9 cellular contexts compared by ENCODE assay signal in the genomic region with DNA sequence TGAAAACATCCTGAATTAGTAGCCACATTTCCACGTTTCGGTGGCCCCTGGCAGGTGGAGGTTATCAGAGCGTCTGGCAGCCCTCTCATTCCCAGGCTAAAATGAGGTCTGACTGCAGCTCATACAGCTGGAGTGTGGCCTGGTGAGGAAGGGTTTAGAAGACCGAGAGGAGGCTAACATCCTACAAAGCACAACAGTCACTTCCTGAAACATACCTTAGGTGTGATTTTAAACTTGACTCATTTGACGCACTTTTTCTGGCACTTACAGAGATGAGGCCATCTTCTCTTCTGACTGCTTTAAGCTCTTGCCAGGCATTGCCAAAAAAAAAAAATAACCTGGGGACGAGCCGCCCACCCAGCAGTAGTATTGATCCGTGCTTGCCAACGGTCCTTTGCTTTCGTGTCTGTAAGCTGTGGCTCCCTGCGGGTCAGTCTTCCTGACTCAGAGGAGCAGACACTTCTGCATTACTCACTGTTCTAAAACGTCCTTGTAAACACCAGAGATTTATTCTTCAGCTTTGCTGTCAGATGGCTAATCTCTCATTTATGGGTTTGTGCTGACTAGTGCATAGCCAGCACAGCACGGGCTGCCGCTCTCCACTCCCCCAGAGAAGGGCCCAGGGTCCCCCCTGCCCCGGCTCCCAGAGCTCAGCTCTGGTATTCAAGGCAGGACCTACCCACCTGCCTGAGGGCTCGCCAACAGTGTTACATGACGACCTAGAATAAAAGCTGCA.
DNase-seq lines count a peak whose midpoint lies in the region; ATAC-seq and TF ChIP-seq lines count a peak whose summit lies in the region.
"Had no signal": no experiment of that assay in that cellular context is flagged by ENCODE, and none has a peak within 500 bp of the region (broad histone marks: within the 10 kb centered on the region; RNA-seq: fewer than 3 reads in every experiment).

No MANE protein-coding gene starts in this region.

- H3K27me3 ChIP-seq in esophagus (ENCODE audit: control insufficient read depth in 1 of 2, insufficient read depth in 2 of 2, low read length in 2 of 2) = no peaks in the 10 kb centered on the region

- H3K27ac Mint-ChIP-seq in osteocyte (ENCODE audit: unreplicated experiment) = peak overlapping the region; percentile 98
- H3K27ac Mint-ChIP-seq: T-helper 1 cell treated with Interleukin-12 subunit alpha and Interleukin-12 subunit beta and Interleukin-4 antibody, amounts not matched to agents 30 μg/mL and 1 μg/mL, for 36 hours had no signal

- TF ChIP-seq CTCF in osteocyte (IDR thresholded peaks at IDR 0.05) = no peak

- H3K9me3 Mint-ChIP-seq in osteocyte (ENCODE audit: unreplicated experiment) = no peaks in the 10 kb centered on the region
- H3K9me3 Mint-ChIP-seq: T-helper 1 cell treated with Interleukin-12 subunit alpha and Interleukin-12 subunit beta and Interleukin-4 antibody, amounts not matched to agents 30 μg/mL and 1 μg/mL, for 36 hours had no signal

- peak overlapping the region; percentile 12 to 53 for H3K27ac ChIP-seq in esophagus (ENCODE audit: low read depth in 2 of 2, low read length in 1 of 2)

- ATAC-seq in HG02840 (IDR thresholded peaks at IDR 0.05; ENCODE audit: low FRiP score, unreplicated experiment) = no peak

- no peaks in the 10 kb centered on the region for H3K36me3 ChIP-seq in esophagus (ENCODE audit: control insufficient read depth in 2 of 2, insufficient read depth in 2 of 2, low read length in 1 of 2)

- DNase-seq in DMS153 treated with DMSO at 0.1 percent for 48 hours (lab: John Stamatoyannopoulos, UW; ENCODE audit: unreplicated experiment) (peak; percentile 56), NCI-H1092 (lab: John Stamatoyannopoulos, UW) (peak; percentile 68), osteocyte (ENCODE audit: extremely low spot score, unreplicated experiment) (peak; percentile 83), SW480 (ENCODE audit: low spot score) (no peak), OCI-M2 (lab: John Stamatoyannopoulos, UW; ENCODE audit: unreplicated experiment) (no peak)
- DNase-seq in activated CD4-positive, alpha-beta T cell treated with anti-CD3 and anti-CD28 coated beads for 4 hours = no peak

- 22 to 44% methylated on average over 17 of the region's 17 CpGs for WGBS in esophagus, 2 donors

- H3K36me3 Mint-ChIP-seq in osteocyte (ENCODE audit: unreplicated experiment) = no peaks in the 10 kb centered on the region

- H3K4me1 ChIP-seq in esophagus (ENCODE audit: control insufficient read depth in 2 of 2, insufficient read depth in 2 of 2, low read length in 1 of 2) = peaks cover 2 to 12% of the 10 kb centered on the region in 2 donors

- peak overlapping the region; percentile 54 for H3K4me3 Mint-ChIP-seq in osteocyte (ENCODE audit: unreplicated experiment)
- H3K4me3 Mint-ChIP-seq: T-helper 1 cell treated with Interleukin-12 subunit alpha and Interleukin-12 subunit beta and Interleukin-4 antibody, amounts not matched to agents 30 μg/mL and 1 μg/mL, for 36 hours had no signal

- H3K9me3 ChIP-seq in esophagus (ENCODE audit: control insufficient read depth in 2 of 2, insufficient read depth in 1 of 2, low read depth in 1 of 2, low read length in 1 of 2) = no peaks in the 10 kb centered on the region

- H3K27me3 Mint-ChIP-seq in osteocyte (ENCODE audit: unreplicated experiment) = no peaks in the 10 kb centered on the region

- H3K4me3 ChIP-seq in esophagus (ENCODE audit: low read depth in 1 of 2, low read length in 2 of 2) = no peak overlapping the region

- H3K4me1 Mint-ChIP-seq in osteocyte (ENCODE audit: unreplicated experiment) = peaks cover 68% of the 10 kb centered on the region

Comparison
In these comparisons a context has a peak if more than half of its experiments do, and no peak if none do; other contexts are left out.
1. DNase-seq: peak in DMS153 treated with DMSO at 0.1 percent for 48 hours (single experiment), NCI-H1092 (single experiment) and osteocyte (single experiment); none in activated CD4-positive, alpha-beta T cell treated with anti-CD3 and anti-CD28 coated beads for 4 hours (0 of 2), SW480 (single experiment) and OCI-M2 (single experiment).